17 cellular contexts compared by ENCODE assay signal in the genomic region with DNA sequence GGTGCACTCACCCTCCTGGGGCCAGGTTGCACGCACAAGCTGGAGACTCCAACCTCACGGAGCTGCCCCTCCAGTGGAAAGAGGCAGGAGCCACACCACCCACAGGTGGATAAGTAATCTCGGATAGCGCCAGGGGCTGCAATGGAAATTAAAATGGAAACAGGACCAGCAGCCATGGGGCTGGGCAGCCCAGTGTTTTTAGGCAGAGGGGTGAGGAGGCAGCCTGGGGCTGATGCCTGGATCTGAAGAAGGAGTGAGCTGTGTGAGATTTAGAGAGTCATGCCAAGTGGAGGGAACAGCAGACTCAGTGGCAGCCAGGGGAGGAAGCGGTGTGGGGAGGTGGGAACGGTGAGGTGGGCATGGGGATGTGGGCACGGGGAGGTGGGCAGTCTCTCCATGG.
DNase-seq lines count a peak whose midpoint lies in the region; TF ChIP-seq lines count a peak whose summit lies in the region.
"Had no signal": no experiment of that assay in that cellular context is flagged by ENCODE, and none has a peak within 500 bp of the region (broad histone marks: within the 10 kb centered on the region; RNA-seq: fewer than 3 reads in every experiment).

No MANE protein-coding gene starts in this region.

- H3K9ac ChIP-seq in trophoblast cell (ENCODE audit: low read length) = no peak overlapping the region
- H3K9ac ChIP-seq: BLaER1 had no signal

- no peaks in the 10 kb centered on the region for H3K4me1 ChIP-seq in trophoblast cell (ENCODE audit: control insufficient read depth in 1 of 2, insufficient read depth in 2 of 2, low read length in 2 of 2)
- no peaks in the 10 kb centered on the region for H3K4me1 ChIP-seq in CD4-positive, alpha-beta memory T cell (ENCODE audit: insufficient read depth, low read length)
- H3K4me1 ChIP-seq: BE2C, BLaER1, Caco-2 had no signal

- no peaks in the 10 kb centered on the region for H3K79me2 ChIP-seq in trophoblast cell (ENCODE audit: control insufficient read depth, insufficient read depth, low read length, poor library complexity)

- no peak overlapping the region for H2BK120ac ChIP-seq in trophoblast cell (ENCODE audit: insufficient read depth, low read length, poor library complexity)

- H3K27me3 Mint-ChIP-seq in CD4-positive, alpha-beta memory T cell = peaks cover under 1 to 3% of the 10 kb centered on the region in 2 donors
- H3K27me3 Mint-ChIP-seq: CD4-positive, CD25-positive, alpha-beta regulatory T cell had no signal

- H3K27ac ChIP-seq in coronary artery = no peak overlapping the region
- H3K27ac ChIP-seq in trophoblast cell (ENCODE audit: low read depth, low read length) = no peak overlapping the region
- no peak overlapping the region for H3K27ac ChIP-seq in CD4-positive, alpha-beta memory T cell (ENCODE audit: low read depth, low read length)
- H3K27ac ChIP-seq: BLaER1 had no signal

- H3K4me2 ChIP-seq in trophoblast cell (ENCODE audit: low read length) = no peak overlapping the region
- H3K4me2 ChIP-seq: BLaER1 had no signal

- no peak overlapping the region for H2AFZ ChIP-seq in trophoblast cell (ENCODE audit: insufficient read depth, low read length, poor library complexity)

- no peak overlapping the region for H4K8ac ChIP-seq in trophoblast cell (ENCODE audit: low read depth, low read length)

- H3K4me3 Mint-ChIP-seq in CD4-positive, alpha-beta memory T cell = no peak overlapping the region
- H3K4me3 Mint-ChIP-seq: CD14-positive monocyte; CD4-positive, CD25-positive, alpha-beta regulatory T cell; CD8-positive, alpha-beta T cell had no signal

- no peak overlapping the region for H2BK12ac ChIP-seq in trophoblast cell (ENCODE audit: low read length)

- no peaks in the 10 kb centered on the region for H3K79me1 ChIP-seq in trophoblast cell (ENCODE audit: low read length)

- no peak overlapping the region for H3K18ac ChIP-seq in trophoblast cell (ENCODE audit: low read length)

- TF ChIP-seq CTCF in coronary artery (IDR thresholded peaks at IDR 0.05) = no peak

- intact Hi-C loops in CD4-positive, alpha-beta memory T cell (cut with micrococcal nuclease) = no loop called here

- POLR2A ChIA-PET in CD4-positive, alpha-beta memory T cell (lab: Charles Lee; ENCODE audit: partially characterized antibody) = no interaction called here

- no peaks in the 10 kb centered on the region for H3K36me3 Mint-ChIP-seq in CD4-positive, alpha-beta memory T cell
- H3K36me3 Mint-ChIP-seq: CD14-positive monocyte; CD4-positive, CD25-positive, alpha-beta regulatory T cell; CD8-positive, alpha-beta T cell had no signal

- CTCF ChIA-PET in CD4-positive, alpha-beta memory T cell (lab: Charles Lee; ENCODE audit: partially characterized antibody) = no interaction called here

- no peaks in the 10 kb centered on the region for H3K4me1 Mint-ChIP-seq in CD4-positive, alpha-beta memory T cell
- H3K4me1 Mint-ChIP-seq: CD14-positive monocyte; CD4-positive, CD25-positive, alpha-beta regulatory T cell had no signal

- no peak overlapping the region for H3K27ac Mint-ChIP-seq in CD4-positive, alpha-beta memory T cell
- H3K27ac Mint-ChIP-seq: CD14-positive monocyte; CD4-positive, CD25-positive, alpha-beta regulatory T cell; CD8-positive, alpha-beta T cell had no signal

- H4K91ac ChIP-seq in trophoblast cell (ENCODE audit: low read depth, low read length) = no peak overlapping the region

- no peak overlapping the region for H3K4ac ChIP-seq in trophoblast cell (ENCODE audit: low read depth, low read length)

- no peak overlapping the region for H3K14ac ChIP-seq in trophoblast cell (ENCODE audit: low read length)

- H3K4me3 ChIP-seq in coronary artery (no peak overlapping the region), trophoblast cell (ENCODE audit: low read depth, low read length) (peak overlapping the region; percentile 10)
- H3K4me3 ChIP-seq in CD4-positive, alpha-beta memory T cell (ENCODE audit: low read length in 2 of 2) = no peak overlapping the region
- H3K4me3 ChIP-seq: BLaER1 had no signal

- H4K12ac ChIP-seq in trophoblast cell (ENCODE audit: low read depth, low read length) = no peak overlapping the region

- H2AK5ac ChIP-seq in trophoblast cell (ENCODE audit: low read length) = no peak overlapping the region

- peak; percentile 58 for DNase-seq in coronary artery (ENCODE audit: low spot score)
- no peak for DNase-seq in trophoblast cell
- DNase-seq in RKO (ENCODE audit: low spot score) = no peak
- no peak for DNase-seq in stimulated activated CD8-positive, alpha-beta memory T cell treated with anti-CD3 and anti-CD28 coated beads, Interleukin-4, amount 100 ng/mL, for 48 hours
- no peak for DNase-seq in CD4-positive, alpha-beta memory T cell
- DNase-seq: 8988T; ACHN; BE2C; C1 segment of cervical spinal cord; Caco-2; Calu3; CD4-positive, CD25-positive, alpha-beta regulatory T cell; DMS79 treated with DMSO at 0.1 percent for 48 hours; GF-D8 had no signal

- H2BK5ac ChIP-seq in trophoblast cell (ENCODE audit: low read depth, low read length, poor library complexity) = no peak overlapping the region

- no CpG with 5 or more reads among the region's 7 CpGs for WGBS in trophoblast cell (ENCODE audit: extremely low coverage, insufficient coverage, insufficient read length)

- peaks cover 2% of the 10 kb centered on the region for H3K9me3 ChIP-seq in trophoblast cell (ENCODE audit: insufficient read depth, low read depth, low read length)
- no peaks in the 10 kb centered on the region for H3K9me3 ChIP-seq in CD4-positive, alpha-beta memory T cell (ENCODE audit: control insufficient read depth in 1 of 2, low read length in 2 of 2)
- H3K9me3 ChIP-seq: BE2C, BLaER1, Caco-2 had no signal

- H3K36me3 ChIP-seq in trophoblast cell (ENCODE audit: control insufficient read depth in 1 of 2, insufficient read depth in 2 of 2, low read length in 2 of 2) = no peaks in the 10 kb centered on the region
- H3K36me3 ChIP-seq in CD4-positive, alpha-beta memory T cell (ENCODE audit: insufficient read depth, low read length) = no peaks in the 10 kb centered on the region
- H3K36me3 ChIP-seq: BE2C, BLaER1 had no signal

- no peaks in the 10 kb centered on the region for H3K27me3 ChIP-seq in trophoblast cell (ENCODE audit: insufficient read depth, low read length)
- no peaks in the 10 kb centered on the region for H3K27me3 ChIP-seq in CD4-positive, alpha-beta memory T cell (ENCODE audit: insufficient read depth, low read length)
- H3K27me3 ChIP-seq: BE2C, BLaER1 had no signal

- peaks cover 0 to 6% (median 0%) of the 10 kb centered on the region in 8 donors for H3K9me3 Mint-ChIP-seq in CD4-positive, alpha-beta memory T cell
- H3K9me3 Mint-ChIP-seq: CD8-positive, alpha-beta T cell had no signal

- H3K23ac ChIP-seq in trophoblast cell (ENCODE audit: low read length) = no peak overlapping the region
